In genomic region chr1:162284206-162284955, GRCh38 we compare ENCODE assay signal across 22 cellular contexts.
A peak's percentile ranks its signal among the peaks of the same experiment; 100 is the strongest.
DNase-seq lines count a peak whose midpoint lies in the region; ATAC-seq and TF ChIP-seq lines count a peak whose summit lies in the region.
"Had no signal": no experiment of that assay in that cellular context is flagged by ENCODE, and none has a peak within 500 bp of the region (broad histone marks: within the 10 kb centered on the region; RNA-seq: fewer than 3 reads in every experiment).

No MANE protein-coding gene starts in this region.

- peaks cover 36% of the 10 kb centered on the region for H3K4me1 ChIP-seq in KMS-11 (ENCODE audit: low read depth, poor library complexity, severe bottlenecking)
- H3K4me1 ChIP-seq in mucosa of rectum (ENCODE audit: control insufficient read depth in 2 of 2, insufficient read depth in 2 of 2, low read length in 2 of 2), result peaks cover 16 to 18% of the 10 kb centered on the region in 2 donors

- H3K36me3 ChIP-seq in KMS-11 (ENCODE audit: insufficient read depth) (no peaks in the 10 kb centered on the region), mucosa of rectum (ENCODE audit: control insufficient read depth in 2 of 2, insufficient read depth in 2 of 2, low read length in 2 of 2) (no peaks in the 10 kb centered on the region)
- H3K36me3 ChIP-seq: esophagus muscularis mucosa had no signal

- H3K9me3 ChIP-seq in mucosa of rectum (ENCODE audit: control insufficient read depth in 2 of 2, low read length in 2 of 2), result no peaks in the 10 kb centered on the region
- H3K9me3 ChIP-seq: esophagus muscularis mucosa had no signal

- TF ChIP-seq CTCF in KMS-11 (conservative IDR thresholded peaks at IDR 0.05; ENCODE audit: low read depth, low read length), result no peak

- ATAC-seq in HG03280 (IDR thresholded peaks at IDR 0.05; ENCODE audit: unreplicated experiment) (no peak), GM21367 (IDR thresholded peaks at IDR 0.05; ENCODE audit: unreplicated experiment) (no peak)

- no peaks in the 10 kb centered on the region for H3K79me2 ChIP-seq in KMS-11 (ENCODE audit: insufficient read depth, low read depth)

- DNase-seq in OCI-M1 (lab: John Stamatoyannopoulos, UW) (peak; percentile 65), cerebellum (ENCODE audit: low spot score) (peak; percentile 63), LoVo (ENCODE audit: low spot score) (no peak)
- no peak for DNase-seq in stimulated activated CD4-positive, alpha-beta T cell treated with anti-CD3 and anti-CD28 coated beads, Interleukin-15, amount 100 ng/mL, for 24 hours
- DNase-seq: activated CD4-positive, CD25-positive, alpha-beta regulatory T cell treated with anti-CD3 and anti-CD28 coated beads, Interleukin-2, amount 50 U/mL, for 72 hours; activated CD8-positive, alpha-beta memory T cell treated with anti-CD3 and anti-CD28 coated beads for 24 hours; activated naive CD4-positive, alpha-beta T cell treated with anti-CD3 and anti-CD28 coated beads, Interleukin-2, amount 50 U/mL, for 16 hours; activated T-cell treated with anti-CD3 and anti-CD28 coated beads, Interleukin-2, amount 50 U/mL, for 48 hours; AML-193; EL; glutamatergic neuron; GOT3; NCI-H1417 treated with DMSO at 0.1 percent for 48 hours; NCI-H2171; nephron progenitor cell; stimulated activated CD4-positive, alpha-beta T cell treated with anti-CD3 and anti-CD28 coated beads, Interleukin-4, amount 100 ng/mL, for 1 hour had no signal

- peak overlapping the region; percentile 36 for H3K4me2 ChIP-seq in KMS-11

- H3K4me3 ChIP-seq in KMS-11 (IDR thresholded peaks at IDR 0.05; ENCODE audit: insufficient read depth, low read depth, low read length) (no peak overlapping the region), mucosa of rectum (ENCODE audit: low read length in 2 of 2) (no peak overlapping the region)
- H3K4me3 ChIP-seq: esophagus muscularis mucosa, skin epidermis had no signal

- H2AFZ ChIP-seq in KMS-11 (ENCODE audit: low read depth), result no peak overlapping the region

- peak overlapping the region; percentile 6; the same call in 1 of the 2 replicates for H3K27ac ChIP-seq in KMS-11
- peak overlapping the region; percentile 56 to 74 for H3K27ac ChIP-seq in mucosa of rectum (ENCODE audit: low read depth in 2 of 2, low read length in 2 of 2)
- H3K27ac ChIP-seq: esophagus muscularis mucosa, skin epidermis had no signal

- no peaks in the 10 kb centered on the region for H4K20me1 ChIP-seq in KMS-11 (ENCODE audit: insufficient read depth)

- no peak overlapping the region for H3K9ac ChIP-seq in KMS-11
- peak overlapping the region; percentile 5 to 58 for H3K9ac ChIP-seq in mucosa of rectum (ENCODE audit: low read depth in 1 of 2, low read length in 2 of 2)

- H3K27me3 ChIP-seq in KMS-11 (ENCODE audit: insufficient read depth, low read depth), result no peaks in the 10 kb centered on the region
- no peaks in the 10 kb centered on the region for H3K27me3 ChIP-seq in mucosa of rectum (ENCODE audit: control insufficient read depth in 2 of 2, insufficient read depth in 2 of 2, low read length in 2 of 2)
- H3K27me3 ChIP-seq: esophagus muscularis mucosa had no signal

Comparison
In these comparisons a context has a peak if more than half of its experiments do, and no peak if none do; other contexts are left out.
1. DNase-seq: peak in OCI-M1 (single experiment) and cerebellum (single experiment); none in stimulated activated CD4-positive, alpha-beta T cell treated with anti-CD3 and anti-CD28 coated beads, Interleukin-15, amount 100 ng/mL, for 24 hours (single experiment) and LoVo (single experiment).